ENCODE assay signal across 14 cellular contexts in genomic region chr18:22174341-22175148, GRCh38. TPM values are rescaled to one million over a fixed set of nuclear protein-coding genes. Genes with fewer than 3 reads are reported as not detected.
DNase-seq lines count a peak whose midpoint lies in the region; ATAC-seq, FAIRE-seq and TF ChIP-seq lines count a peak whose summit lies in the region.
"Had no signal": no experiment of that assay in that cellular context is flagged by ENCODE, and none has a peak within 500 bp of the region (broad histone marks: within the 10 kb centered on the region; RNA-seq: fewer than 3 reads in every experiment).

No MANE protein-coding gene starts in this region.

- H3K4me3 Mint-ChIP-seq in endothelial cell (ENCODE audit: unreplicated experiment), result peak overlapping the region; percentile 89
- H3K4me3 Mint-ChIP-seq: activated B cell treated with CpG ODN at 0.5 μM for 24 hours; activated T-helper 1 cell treated with anti-CD3 and anti-CD28 coated beads, Interleukin-12 subunit alpha, Interleukin-12 subunit beta, Interleukin-2, Interleukin-4 antibody, amounts not matched to agents 30 ng/mL and 10 ng/mL and 1 ng/mL, durations not matched to agents 14 hours and 24 hours and 36 hours had no signal

- intact Hi-C loops in upper lobe of right lung (cut with DNase I), result loop anchor here (10.0 kb wide), 1 partner anchor 380 kb away; no protein-coding TSS in a partner anchor
- intact Hi-C loops in kidney (cut with DNase I), result no loop called here

- TF ChIP-seq CTCF in RWPE2 (IDR thresholded peaks at IDR 0.05; ENCODE audit: poor library complexity, severe bottlenecking) (peak; percentile 10), endothelial cell (IDR thresholded peaks at IDR 0.05; ENCODE audit: unreplicated experiment) (no peak), upper lobe of right lung (IDR thresholded peaks at IDR 0.05) (no peak), kidney (IDR thresholded peaks at IDR 0.05; ENCODE audit: borderline replicate concordance, extremely low read depth, insufficient read depth) (no peak)

- no peaks in the 10 kb centered on the region for H3K9me3 Mint-ChIP-seq in endothelial cell (ENCODE audit: unreplicated experiment)
- H3K9me3 Mint-ChIP-seq: activated B cell treated with CpG ODN at 0.5 μM for 24 hours; activated T-helper 1 cell treated with anti-CD3 and anti-CD28 coated beads, Interleukin-12 subunit alpha, Interleukin-12 subunit beta, Interleukin-2, Interleukin-4 antibody, amounts not matched to agents 30 ng/mL and 10 ng/mL and 1 ng/mL, durations not matched to agents 14 hours and 24 hours and 36 hours had no signal

- peaks cover 27% of the 10 kb centered on the region for H3K27me3 Mint-ChIP-seq in endothelial cell (ENCODE audit: unreplicated experiment)

- no peak overlapping the region for H3K4me3 ChIP-seq in RWPE2 (ENCODE audit: severe bottlenecking)
- peak overlapping the region; percentile 45 for H3K4me3 ChIP-seq in upper lobe of right lung
- peak overlapping the region in 1 of 2 donors; percentile 56 for H3K4me3 ChIP-seq in kidney (ENCODE audit: low read length in 2 of 2)
- H3K4me3 ChIP-seq: dorsolateral prefrontal cortex, HAP-1 had no signal

- no peak overlapping the region for H3K9ac ChIP-seq in kidney (ENCODE audit: low read length in 2 of 2)

- H3K36me3 Mint-ChIP-seq in endothelial cell (ENCODE audit: low read depth, unreplicated experiment), result peaks cover 49% of the 10 kb centered on the region

- H3K4me1 Mint-ChIP-seq in endothelial cell (ENCODE audit: unreplicated experiment), result peaks cover 35% of the 10 kb centered on the region

- no peak overlapping the region for H3K27ac Mint-ChIP-seq in endothelial cell (ENCODE audit: unreplicated experiment)
- H3K27ac Mint-ChIP-seq: activated B cell treated with CpG ODN at 0.5 μM for 24 hours; activated T-helper 1 cell treated with anti-CD3 and anti-CD28 coated beads, Interleukin-12 subunit alpha, Interleukin-12 subunit beta, Interleukin-2, Interleukin-4 antibody, amounts not matched to agents 30 ng/mL and 10 ng/mL and 1 ng/mL, durations not matched to agents 14 hours and 24 hours and 36 hours had no signal

- no peak overlapping the region for H3K27ac ChIP-seq in RWPE2 (ENCODE audit: poor library complexity, severe bottlenecking)
- peak overlapping the region; percentile 83 for H3K27ac ChIP-seq in upper lobe of right lung
- H3K27ac ChIP-seq in kidney (ENCODE audit: low read depth in 2 of 2, low read length in 2 of 2), result no peak overlapping the region
- H3K27ac ChIP-seq: dorsolateral prefrontal cortex had no signal

- ATAC-seq in RWPE2 (ENCODE audit: low read depth), result no peak
- peak; percentile 8 for ATAC-seq in upper lobe of right lung
- no peak for ATAC-seq in GM19455 (IDR thresholded peaks at IDR 0.05; ENCODE audit: unreplicated experiment)

- H3K9me3 ChIP-seq in RWPE2 (ENCODE audit: severe bottlenecking) (no peaks in the 10 kb centered on the region), upper lobe of right lung (no peaks in the 10 kb centered on the region), kidney (ENCODE audit: control insufficient read depth in 1 of 2, low read length in 2 of 2) (no peaks in the 10 kb centered on the region)
- H3K9me3 ChIP-seq: HAP-1 had no signal

- H3K4me1 ChIP-seq in RWPE2 (ENCODE audit: insufficient read depth, poor library complexity, severe bottlenecking) (peaks cover 6% of the 10 kb centered on the region), upper lobe of right lung (peaks cover 20% of the 10 kb centered on the region), kidney (ENCODE audit: control insufficient read depth in 1 of 2, insufficient read depth in 1 of 2, low read depth in 1 of 2, low read length in 2 of 2) (peaks cover 0 to 4% of the 10 kb centered on the region in 2 donors)

- no peak for FAIRE-seq in kidney (lab: Jason Lieb, UNC)

- peaks cover 30% of the 10 kb centered on the region for H3K36me3 ChIP-seq in RWPE2 (ENCODE audit: low read depth)
- H3K36me3 ChIP-seq in upper lobe of right lung, result no peaks in the 10 kb centered on the region
- H3K36me3 ChIP-seq in kidney (ENCODE audit: control insufficient read depth in 1 of 2, insufficient read depth in 2 of 2, low read length in 2 of 2), result no peaks in the 10 kb centered on the region
- H3K36me3 ChIP-seq: HAP-1 had no signal

- no peak for DNase-seq in RWPE2 (ENCODE audit: low spot score)
- no peak for DNase-seq in endothelial cell (ENCODE audit: low spot score)
- peak; percentile 53 for DNase-seq in mesenteric fat pad (ENCODE audit: low spot score)
- no peak for DNase-seq in upper lobe of right lung
- DNase-seq in activated CD4-positive, alpha-beta T cell treated with anti-CD3 and anti-CD28 coated beads for 1 hour, result no peak
- DNase-seq in kidney, result no peak
- DNase-seq: activated B cell treated with CpG ODN at 0.5 μM for 24 hours; dorsolateral prefrontal cortex; NCI-H345; SIG-M5; stimulated activated CD4-positive, alpha-beta T cell treated with anti-CD3 and anti-CD28 coated beads, Interleukin-12 subunit alpha, Interleukin-12 subunit beta, amount 100 ng/mL, for 4 hours had no signal

- H3K27me3 ChIP-seq in RWPE2 (ENCODE audit: insufficient read depth, poor library complexity, severe bottlenecking) (no peaks in the 10 kb centered on the region), upper lobe of right lung (peaks cover 9% of the 10 kb centered on the region)

RNA-seq across cellular contexts. Expression of gene GATA6, which starts 5.2 kb away (rescaled TPM):
- 23.8 TPM for total RNA-seq in endothelial cell (ENCODE audit: unreplicated experiment)
- total RNA-seq in mesenteric fat pad, result 26.6 TPM
- total RNA-seq in upper lobe of right lung, result 32.2 TPM
- total RNA-seq in kidney, result 10.9 TPM
- 1.7 TPM for polyA plus RNA-seq in kidney (ENCODE audit: insufficient read depth, low read depth, low replicate concordance)
- total RNA-seq: activated B cell treated with CpG ODN at 0.5 μM for 24 hours; activated T-helper 1 cell treated with anti-CD3 and anti-CD28 coated beads, Interleukin-12 subunit alpha, Interleukin-12 subunit beta, Interleukin-2, Interleukin-4 antibody, amounts not matched to agents 30 ng/mL and 10 ng/mL and 1 ng/mL, durations not matched to agents 14 hours and 24 hours and 36 hours had no signal
